In the genomic region with DNA sequence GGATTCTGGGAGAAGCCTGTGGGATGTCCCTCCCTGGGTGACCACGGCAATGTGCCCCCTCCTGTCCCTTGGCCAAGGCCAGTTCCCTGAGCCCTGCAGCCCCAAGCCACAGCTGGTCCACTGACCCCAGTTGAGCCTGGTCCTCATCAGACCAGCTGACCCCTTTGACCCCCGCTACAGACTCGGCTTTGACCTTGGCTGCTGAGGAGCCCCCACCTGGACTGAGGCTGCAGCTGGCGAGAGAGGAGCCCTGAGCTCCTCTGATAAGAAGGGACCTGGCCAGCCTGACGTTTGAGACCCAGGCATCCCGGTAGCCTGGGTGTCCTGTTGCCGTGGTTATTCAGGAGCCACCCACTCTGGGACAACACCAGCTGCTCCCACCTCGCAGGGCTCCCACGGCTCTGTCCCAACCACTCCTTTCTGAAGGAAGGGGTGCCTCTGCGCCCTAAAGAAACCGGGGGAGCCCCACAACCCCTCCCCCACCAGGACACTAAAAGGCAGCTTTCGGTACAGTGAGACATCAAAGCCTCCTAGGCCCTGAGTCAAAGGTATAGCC, we compare ENCODE assay signal across 25 cellular contexts. TPM values are rescaled to one million over a fixed set of nuclear protein-coding genes. Genes with fewer than 3 reads are reported as not detected.
DNase-seq lines count a peak whose midpoint lies in the region; ATAC-seq lines count a peak whose summit lies in the region.
"Had no signal": no experiment of that assay in that cellular context is flagged by ENCODE, and none has a peak within 500 bp of the region (broad histone marks: within the 10 kb centered on the region; RNA-seq: fewer than 3 reads in every experiment).

No MANE protein-coding gene starts in this region.

- ATAC-seq in sciatic nerve, result no peak
- ATAC-seq: HCT116; Panc1; stimulated activated memory B cell treated with anti-CD40 and anti-IgM and Interleukin-4, amounts not matched to agents 10 μg/mL and 1 μg/mL and 100 μg/mL, for 72 hours; T-helper 17 cell had no signal

- peaks cover 17% of the 10 kb centered on the region for H3K4me1 Mint-ChIP-seq in T-helper 2 cell treated with Interferon-gamma antibody and Interleukin-4, amounts not matched to agents 5 μg/mL and 100 μg/mL, for 36 hours (ENCODE audit: low read depth)
- H3K4me1 Mint-ChIP-seq in IgD-negative memory B cell (peaks cover 21 to 27% (median 25%) of the 10 kb centered on the region in 3 donors), immature natural killer cell (peaks cover 41 to 47% of the 10 kb centered on the region in 2 donors)

- no peak overlapping the region for H3K27ac Mint-ChIP-seq in T-helper 2 cell treated with Interferon-gamma antibody and Interleukin-4, amounts not matched to agents 5 μg/mL and 100 μg/mL, for 36 hours
- H3K27ac Mint-ChIP-seq in IgD-negative memory B cell (peak overlapping the region in 1 of 3 donors; percentile 74), immature natural killer cell (peak overlapping the region in 4 of 6 donors; percentile 21 to 96 (median 82))
- H3K27ac Mint-ChIP-seq: neural progenitor cell, T-helper 17 cell had no signal

- DNase-seq in T-helper 2 cell treated with Interferon-gamma antibody and Interleukin-4, amounts not matched to agents 5 μg/mL and 100 μg/mL, for 36 hours (ENCODE audit: low spot score), result peak; percentile 2
- no peak for DNase-seq in T-helper 2 cell
- DNase-seq in immature natural killer cell, result no peak
- peak; percentile 47 for DNase-seq in sciatic nerve (ENCODE audit: low spot score)
- no peak for DNase-seq in NCI-H2171 (lab: John Stamatoyannopoulos, UW)
- no peak for DNase-seq in C1 segment of cervical spinal cord (lab: John Stamatoyannopoulos, UW)
- DNase-seq in amygdala (lab: John Stamatoyannopoulos, UW), result no peak
- DNase-seq: activated gamma-delta T cell treated with Interleukin-2 at 50 U/mL for 16 hours, BE2C, erythroblast, foreskin fibroblast, left ventricle myocardium inferior, MM.1S, NCI-H146, NCI-H524 treated with DMSO at 0.1 percent for 48 hours, T-helper 17 cell, WERI-Rb-1 had no signal

- H3K27me3 Mint-ChIP-seq in T-helper 2 cell treated with Interferon-gamma antibody and Interleukin-4, amounts not matched to agents 5 μg/mL and 100 μg/mL, for 36 hours (ENCODE audit: low read depth), result peaks cover 25% of the 10 kb centered on the region
- H3K27me3 Mint-ChIP-seq in IgD-negative memory B cell, result peaks cover 7% of the 10 kb centered on the region
- H3K27me3 Mint-ChIP-seq in immature natural killer cell (ENCODE audit: low read depth in 3 of 3), result peaks cover 6 to 25% (median 9%) of the 10 kb centered on the region in 3 donors

- intact Hi-C loops in sciatic nerve (cut with DNase I), result no loop called here

- H3K36me3 Mint-ChIP-seq in T-helper 2 cell treated with Interferon-gamma antibody and Interleukin-4, amounts not matched to agents 5 μg/mL and 100 μg/mL, for 36 hours (ENCODE audit: low read depth), result no peaks in the 10 kb centered on the region
- H3K36me3 Mint-ChIP-seq in IgD-negative memory B cell (peaks cover 1% of the 10 kb centered on the region), immature natural killer cell (peaks cover 0 to 5% (median 4%) of the 10 kb centered on the region in 3 donors)
- H3K36me3 Mint-ChIP-seq: neural progenitor cell; stimulated activated memory B cell treated with anti-CD40 and anti-IgM and Interleukin-4, amounts not matched to agents 10 μg/mL and 1 μg/mL and 100 μg/mL, for 72 hours had no signal

- no peak overlapping the region for H3K4me3 Mint-ChIP-seq in T-helper 2 cell treated with Interferon-gamma antibody and Interleukin-4, amounts not matched to agents 5 μg/mL and 100 μg/mL, for 36 hours
- H3K4me3 Mint-ChIP-seq in IgD-negative memory B cell (peak overlapping the region; percentile 4 to 86 (median 40)), immature natural killer cell (peak overlapping the region; percentile 67 to 85 (median 81))
- H3K4me3 Mint-ChIP-seq: stimulated activated memory B cell treated with anti-CD40 and anti-IgM and Interleukin-4, amounts not matched to agents 10 μg/mL and 1 μg/mL and 100 μg/mL, for 72 hours had no signal

- H3K9me3 Mint-ChIP-seq in T-helper 2 cell treated with Interferon-gamma antibody and Interleukin-4, amounts not matched to agents 5 μg/mL and 100 μg/mL, for 36 hours, result no peaks in the 10 kb centered on the region
- H3K9me3 Mint-ChIP-seq in IgD-negative memory B cell, result no peaks in the 10 kb centered on the region
- H3K9me3 Mint-ChIP-seq in immature natural killer cell, result no peaks in the 10 kb centered on the region
- H3K9me3 Mint-ChIP-seq: stimulated activated memory B cell treated with anti-CD40 and anti-IgM and Interleukin-4, amounts not matched to agents 10 μg/mL and 1 μg/mL and 100 μg/mL, for 72 hours had no signal

RNA-seq across cellular contexts. Expression of a gene that starts 3.0 kb away (rescaled TPM):
- 5.0 TPM for polyA plus RNA-seq in IgD-negative memory B cell
- polyA plus RNA-seq in immature natural killer cell, result 10 to 100 TPM in 2 of 3 donors, 1 to 10 TPM in 1; 9.7 to 60.0 (median 18.2) TPM
- total RNA-seq in sciatic nerve, result 0.80 TPM
- total RNA-seq: A172, cardiac muscle cell, left ventricle myocardium inferior, smooth muscle cell had no signal
- polyA plus RNA-seq: cardiac muscle cell had no signal

RNA-seq across cellular contexts. Expression of a gene that starts 34.3 kb away (rescaled TPM):
- polyA plus RNA-seq in IgD-negative memory B cell, result 6.2 TPM
- 10 to 100 TPM; 36.3 to 57.5 (median 36.6) TPM for polyA plus RNA-seq in immature natural killer cell
- total RNA-seq in sciatic nerve, result 3.1 TPM
- total RNA-seq: smooth muscle cell had no signal
- polyA plus RNA-seq: smooth muscle cell had no signal

RNA-seq across cellular contexts. Expression of a gene that starts 34.4 kb away (rescaled TPM):
- polyA plus RNA-seq in IgD-negative memory B cell (7.1 TPM), immature natural killer cell (100 to 1,000 TPM; 132 to 223 (median 200) TPM)
- total RNA-seq in sciatic nerve, result 7.3 TPM
- total RNA-seq: smooth muscle cell had no signal
- polyA plus RNA-seq: smooth muscle cell had no signal

Comparison
In these comparisons a context has a peak if more than half of its experiments do, and no peak if none do; other contexts are left out.
1. DNase-seq: peak in T-helper 2 cell treated with Interferon-gamma antibody and Interleukin-4, amounts not matched to agents 5 μg/mL and 100 μg/mL, for 36 hours (single experiment) and sciatic nerve (single experiment); none in T-helper 2 cell (0 of 5), immature natural killer cell (0 of 3), NCI-H2171 (single experiment), C1 segment of cervical spinal cord (0 of 14) and amygdala (0 of 56).
2. RNA of a gene that starts 34.4 kb away (polyA plus RNA-seq): 132 to 223 TPM in immature natural killer cell; 7.1 TPM in IgD-negative memory B cell (single experiment); every median in the first group is over 10 times any median in the second.